Comparison of ENCODE assay signal across 14 cellular contexts in genomic region chr2:161004379-161004778, GRCh38.
DNase-seq lines count a peak whose midpoint lies in the region; ATAC-seq, FAIRE-seq and TF ChIP-seq lines count a peak whose summit lies in the region.
"Had no signal": no experiment of that assay in that cellular context is flagged by ENCODE, and none has a peak within 500 bp of the region (broad histone marks: within the 10 kb centered on the region; RNA-seq: fewer than 3 reads in every experiment).

No MANE protein-coding gene starts in this region.

- H3K36me3 Mint-ChIP-seq in astrocyte (ENCODE audit: low read depth, unreplicated experiment) (no peaks in the 10 kb centered on the region), nephron (ENCODE audit: low read depth) (peaks cover 8% of the 10 kb centered on the region)

- H3K79me2 ChIP-seq in astrocyte (ENCODE audit: insufficient read depth, low read length) = no peaks in the 10 kb centered on the region

- no peak overlapping the region for H3K27ac ChIP-seq in astrocyte (ENCODE audit: low read depth, low read length)
- H3K27ac ChIP-seq: left lung, vagina had no signal

- H3K4me3 ChIP-seq in astrocyte (ENCODE audit: insufficient read depth, low read depth, low read length) = no peak overlapping the region
- H3K4me3 ChIP-seq: left lung, vagina had no signal

- H3K27ac Mint-ChIP-seq in astrocyte (ENCODE audit: unreplicated experiment) (no peak overlapping the region), nephron (peak overlapping the region in 1 of 3 experiments; percentile 1)

- no peaks in the 10 kb centered on the region for H4K20me1 ChIP-seq in astrocyte (ENCODE audit: insufficient read depth, low read length)

- H3K4me2 ChIP-seq in astrocyte (ENCODE audit: low read length) = no peak overlapping the region

- no peak overlapping the region for H3K4me3 Mint-ChIP-seq in astrocyte (ENCODE audit: unreplicated experiment)
- H3K4me3 Mint-ChIP-seq in nephron = no peak overlapping the region

- FAIRE-seq in astrocyte (lab: Jason Lieb, UNC) = no peak
- FAIRE-seq: A204.1, colon had no signal

- H3K9me3 ChIP-seq in astrocyte (ENCODE audit: insufficient read depth, low read depth, low read length) = no peaks in the 10 kb centered on the region
- H3K9me3 ChIP-seq: left lung, vagina had no signal

- ATAC-seq in HG03460 (IDR thresholded peaks at IDR 0.05; ENCODE audit: unreplicated experiment) (no peak), GM18867 (IDR thresholded peaks at IDR 0.05; ENCODE audit: unreplicated experiment) (no peak), HG02642 (IDR thresholded peaks at IDR 0.05; ENCODE audit: poor library complexity, unreplicated experiment) (no peak)
- ATAC-seq: left lung had no signal

- no peaks in the 10 kb centered on the region for H3K27me3 ChIP-seq in astrocyte (ENCODE audit: insufficient read depth, low read length)
- H3K27me3 ChIP-seq: left lung, vagina had no signal

- H2AFZ ChIP-seq in astrocyte (ENCODE audit: low read depth, low read length) = no peak overlapping the region

- no peaks in the 10 kb centered on the region for H3K4me1 ChIP-seq in astrocyte (ENCODE audit: insufficient read depth, low read length)
- H3K4me1 ChIP-seq: left lung, vagina had no signal

- no peaks in the 10 kb centered on the region for H3K4me1 Mint-ChIP-seq in astrocyte (ENCODE audit: low read depth, unreplicated experiment)
- H3K4me1 Mint-ChIP-seq in nephron = no peaks in the 10 kb centered on the region

- H3K9me3 Mint-ChIP-seq in astrocyte (ENCODE audit: unreplicated experiment) (peaks cover 6% of the 10 kb centered on the region), nephron (peaks cover 8% of the 10 kb centered on the region)

- H3K9ac ChIP-seq in astrocyte (ENCODE audit: low read length) = no peak overlapping the region

- TF ChIP-seq CTCF in astrocyte (IDR thresholded peaks at IDR 0.05; ENCODE audit: insufficient read depth, low read depth, low read length) (peak; percentile 41), nephron (IDR thresholded peaks at IDR 0.05; ENCODE audit: unreplicated experiment in 3 of 3) (peak in 2 of 3 experiments; percentile 26 to 33)

- H3K27me3 Mint-ChIP-seq in astrocyte (ENCODE audit: low read depth, unreplicated experiment) (no peaks in the 10 kb centered on the region), nephron (ENCODE audit: low read depth) (no peaks in the 10 kb centered on the region)

- H3K36me3 ChIP-seq in astrocyte (ENCODE audit: insufficient read depth, low read length) = no peaks in the 10 kb centered on the region
- H3K36me3 ChIP-seq: left lung, vagina had no signal

- DNase-seq in DMS53 (lab: John Stamatoyannopoulos, UW) (peak; percentile 11), DMS53 treated with DMSO at 0.1 percent for 48 hours (lab: John Stamatoyannopoulos, UW; ENCODE audit: unreplicated experiment) (no peak), HPDE6-E6E7 (ENCODE audit: extremely low spot score) (peak; percentile 12), astrocyte (ENCODE audit: low read depth) (no peak)
- DNase-seq: activated CD4-positive, alpha-beta T cell treated with anti-CD3 and anti-CD28 coated beads for 48 hours; left lung; NCI-H524 treated with DMSO at 0.1 percent for 48 hours had no signal

Comparison
In these comparisons a context has a peak if more than half of its experiments do, and no peak if none do; other contexts are left out.
1. DNase-seq: peak in DMS53 (single experiment) and HPDE6-E6E7 (single experiment); none in DMS53 treated with DMSO at 0.1 percent for 48 hours (single experiment) and astrocyte (single experiment).